11 cellular contexts compared by ENCODE assay signal in the genomic region with DNA sequence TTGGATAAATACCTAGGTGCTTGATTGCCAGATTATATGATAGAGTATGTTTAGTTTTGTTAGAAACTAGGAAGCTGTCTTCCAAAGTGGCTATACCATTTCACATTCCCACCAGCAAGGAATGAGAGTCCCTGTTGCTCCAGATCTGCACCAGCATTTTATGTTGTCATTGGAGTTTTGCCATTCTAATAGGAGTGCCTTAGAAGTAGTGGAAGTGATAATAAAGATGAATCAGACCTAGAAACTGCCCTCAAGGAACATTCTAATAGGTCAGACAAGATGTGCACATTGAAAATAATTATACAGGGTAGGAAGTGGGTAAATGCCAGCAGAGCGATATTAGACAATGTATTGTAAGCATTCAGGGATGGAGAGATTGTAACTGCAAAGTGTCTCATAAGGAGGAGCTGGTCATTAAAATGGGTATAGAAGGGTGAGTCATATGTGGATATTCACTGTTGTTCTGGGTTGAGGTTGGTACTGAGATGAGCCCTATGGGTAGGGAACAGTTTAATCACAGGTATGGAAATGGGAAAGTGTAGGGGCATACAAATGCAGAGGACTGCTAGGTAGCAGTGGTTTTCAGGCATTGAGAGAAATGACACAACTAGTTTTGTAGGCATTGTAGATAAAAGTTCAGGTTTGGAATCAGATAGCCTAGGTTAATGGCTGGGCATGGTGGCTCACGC.
A peak's percentile ranks its signal among the peaks of the same experiment; 100 is the strongest.
DNase-seq lines count a peak whose midpoint lies in the region; ATAC-seq and TF ChIP-seq lines count a peak whose summit lies in the region.
"Had no signal": no experiment of that assay in that cellular context is flagged by ENCODE, and none has a peak within 500 bp of the region (broad histone marks: within the 10 kb centered on the region; RNA-seq: fewer than 3 reads in every experiment).

No MANE protein-coding gene starts in this region.

- H3K4me3 Mint-ChIP-seq in activated naive CD4-positive, alpha-beta T cell treated with anti-CD3 and anti-CD28 coated beads for 36 hours, result no peak overlapping the region
- H3K4me3 Mint-ChIP-seq in stimulated activated naive CD8-positive, alpha-beta T cell treated with anti-CD3 and anti-CD28 coated beads, Interleukin-15, amount 100 ng/mL, for 72 hours, result no peak overlapping the region
- no peak overlapping the region for H3K4me3 Mint-ChIP-seq in activated T-helper 2 cell treated with anti-CD3 and anti-CD28 coated beads, Interferon-gamma antibody, Interleukin-2, Interleukin-4, amounts not matched to agents 10 μg/mL and 5 μg/mL and 100 μg/mL, durations not matched to agents 14 hours and 24 hours and 36 hours (ENCODE audit: low read depth)

- ATAC-seq in activated naive CD4-positive, alpha-beta T cell treated with anti-CD3 and anti-CD28 coated beads, Interleukin-2, amount 50 U/mL, for 72 hours, result peak; percentile 85 to 100
- peak; percentile 88 for ATAC-seq in stimulated activated naive CD8-positive, alpha-beta T cell treated with anti-CD3 and anti-CD28 coated beads, Interleukin-15, amount 100 ng/mL, for 72 hours

- no peaks in the 10 kb centered on the region for H3K27me3 Mint-ChIP-seq in activated naive CD4-positive, alpha-beta T cell treated with anti-CD3 and anti-CD28 coated beads for 36 hours (ENCODE audit: low read depth)
- H3K27me3 Mint-ChIP-seq in stimulated activated naive CD8-positive, alpha-beta T cell treated with anti-CD3 and anti-CD28 coated beads, Interleukin-15, amount 100 ng/mL, for 72 hours, result no peaks in the 10 kb centered on the region
- H3K27me3 Mint-ChIP-seq in activated T-helper 2 cell treated with anti-CD3 and anti-CD28 coated beads, Interferon-gamma antibody, Interleukin-2, Interleukin-4, amounts not matched to agents 10 μg/mL and 5 μg/mL and 100 μg/mL, durations not matched to agents 14 hours and 24 hours and 36 hours (ENCODE audit: low read depth), result no peaks in the 10 kb centered on the region

- no peaks in the 10 kb centered on the region for H3K36me3 Mint-ChIP-seq in activated naive CD4-positive, alpha-beta T cell treated with anti-CD3 and anti-CD28 coated beads, Interleukin-2, amount 50 U/mL, for 72 hours
- H3K36me3 Mint-ChIP-seq in activated naive CD4-positive, alpha-beta T cell treated with anti-CD3 and anti-CD28 coated beads for 36 hours (ENCODE audit: low read depth), result peaks cover 5% of the 10 kb centered on the region
- H3K36me3 Mint-ChIP-seq in activated T-helper 2 cell treated with anti-CD3 and anti-CD28 coated beads, Interferon-gamma antibody, Interleukin-2, Interleukin-4, amounts not matched to agents 10 μg/mL and 5 μg/mL and 100 μg/mL, durations not matched to agents 14 hours and 24 hours and 36 hours (ENCODE audit: low read depth), result peaks cover 33% of the 10 kb centered on the region

- TF ChIP-seq CTCF in fibroblast of villous mesenchyme (IDR thresholded peaks at IDR 0.05; ENCODE audit: insufficient read depth, low read depth, low read length), result no peak

- no peak overlapping the region for H3K27ac Mint-ChIP-seq in activated naive CD4-positive, alpha-beta T cell treated with anti-CD3 and anti-CD28 coated beads, Interleukin-2, amount 50 U/mL, for 72 hours
- H3K27ac Mint-ChIP-seq in activated naive CD4-positive, alpha-beta T cell treated with anti-CD3 and anti-CD28 coated beads for 36 hours, result no peak overlapping the region
- no peak overlapping the region for H3K27ac Mint-ChIP-seq in stimulated activated naive CD8-positive, alpha-beta T cell treated with anti-CD3 and anti-CD28 coated beads, Interleukin-15, amount 100 ng/mL, for 72 hours
- H3K27ac Mint-ChIP-seq in activated T-helper 2 cell treated with anti-CD3 and anti-CD28 coated beads, Interferon-gamma antibody, Interleukin-2, Interleukin-4, amounts not matched to agents 10 μg/mL and 5 μg/mL and 100 μg/mL, durations not matched to agents 14 hours and 24 hours and 36 hours, result no peak overlapping the region

- DNase-seq in activated naive CD4-positive, alpha-beta T cell treated with anti-CD3 and anti-CD28 coated beads, Interleukin-2, amount 50 U/mL, for 72 hours (ENCODE audit: low spot score in 2 of 2), result no peak
- DNase-seq in activated naive CD4-positive, alpha-beta T cell treated with anti-CD3 and anti-CD28 coated beads for 36 hours, result no peak
- peak; percentile 6 for DNase-seq in amniotic epithelial cell (ENCODE audit: low read depth)
- DNase-seq in fibroblast of villous mesenchyme (ENCODE audit: low read depth), result peak; percentile 12
- DNase-seq in stimulated activated naive CD8-positive, alpha-beta T cell treated with anti-CD3 and anti-CD28 coated beads, Interleukin-15, amount 100 ng/mL, for 72 hours, result no peak
- DNase-seq in COR-L47 (lab: John Stamatoyannopoulos, UW), result no peak
- no peak for DNase-seq in NCI-H2081 treated with DMSO at 0.1 percent for 48 hours (lab: John Stamatoyannopoulos, UW)
- no peak for DNase-seq in activated T-helper 2 cell treated with anti-CD3 and anti-CD28 coated beads, Interferon-gamma antibody, Interleukin-2, Interleukin-4, amounts not matched to agents 10 μg/mL and 5 μg/mL and 100 μg/mL, durations not matched to agents 14 hours and 24 hours and 36 hours (ENCODE audit: low spot score)
- DNase-seq: caudate nucleus, DMS53, Kasumi-1 had no signal

- H3K9me3 Mint-ChIP-seq in activated naive CD4-positive, alpha-beta T cell treated with anti-CD3 and anti-CD28 coated beads, Interleukin-2, amount 50 U/mL, for 72 hours, result no peaks in the 10 kb centered on the region
- H3K9me3 Mint-ChIP-seq in activated naive CD4-positive, alpha-beta T cell treated with anti-CD3 and anti-CD28 coated beads for 36 hours, result no peaks in the 10 kb centered on the region
- H3K9me3 Mint-ChIP-seq in stimulated activated naive CD8-positive, alpha-beta T cell treated with anti-CD3 and anti-CD28 coated beads, Interleukin-15, amount 100 ng/mL, for 72 hours, result peaks cover 0 to 4% of the 10 kb centered on the region in 2 donors
- no peaks in the 10 kb centered on the region for H3K9me3 Mint-ChIP-seq in activated T-helper 2 cell treated with anti-CD3 and anti-CD28 coated beads, Interferon-gamma antibody, Interleukin-2, Interleukin-4, amounts not matched to agents 10 μg/mL and 5 μg/mL and 100 μg/mL, durations not matched to agents 14 hours and 24 hours and 36 hours

- intact Hi-C loops in activated naive CD4-positive, alpha-beta T cell treated with anti-CD3 and anti-CD28 coated beads for 36 hours (cut with micrococcal nuclease), result no loop called here
- intact Hi-C loops in activated T-helper 2 cell treated with anti-CD3 and anti-CD28 coated beads, Interferon-gamma antibody, Interleukin-2, Interleukin-4, amounts not matched to agents 10 μg/mL and 5 μg/mL and 100 μg/mL, durations not matched to agents 14 hours and 24 hours and 36 hours (cut with micrococcal nuclease), result no loop called here

- H3K4me3 ChIP-seq in fibroblast of villous mesenchyme (ENCODE audit: low read depth, low read length), result no peak overlapping the region

- peaks cover 5% of the 10 kb centered on the region for H3K4me1 Mint-ChIP-seq in activated naive CD4-positive, alpha-beta T cell treated with anti-CD3 and anti-CD28 coated beads for 36 hours (ENCODE audit: low read depth)
- H3K4me1 Mint-ChIP-seq in stimulated activated naive CD8-positive, alpha-beta T cell treated with anti-CD3 and anti-CD28 coated beads, Interleukin-15, amount 100 ng/mL, for 72 hours, result no peaks in the 10 kb centered on the region
- peaks cover 8% of the 10 kb centered on the region for H3K4me1 Mint-ChIP-seq in activated T-helper 2 cell treated with anti-CD3 and anti-CD28 coated beads, Interferon-gamma antibody, Interleukin-2, Interleukin-4, amounts not matched to agents 10 μg/mL and 5 μg/mL and 100 μg/mL, durations not matched to agents 14 hours and 24 hours and 36 hours (ENCODE audit: low read depth)

- CTCF ChIA-PET in activated naive CD4-positive, alpha-beta T cell treated with anti-CD3 and anti-CD28 coated beads for 36 hours (lab: Charles Lee), result no interaction called here

Comparison
In these comparisons a context has a peak if more than half of its experiments do, and no peak if none do; other contexts are left out.
1. DNase-seq: peak in amniotic epithelial cell (single experiment) and fibroblast of villous mesenchyme (single experiment); none in activated naive CD4-positive, alpha-beta T cell treated with anti-CD3 and anti-CD28 coated beads, Interleukin-2, amount 50 U/mL, for 72 hours (0 of 2), activated naive CD4-positive, alpha-beta T cell treated with anti-CD3 and anti-CD28 coated beads for 36 hours (single experiment), stimulated activated naive CD8-positive, alpha-beta T cell treated with anti-CD3 and anti-CD28 coated beads, Interleukin-15, amount 100 ng/mL, for 72 hours (0 of 2), COR-L47 (single experiment), NCI-H2081 treated with DMSO at 0.1 percent for 48 hours (single experiment) and activated T-helper 2 cell treated with anti-CD3 and anti-CD28 coated beads, Interferon-gamma antibody, Interleukin-2, Interleukin-4, amounts not matched to agents 10 μg/mL and 5 μg/mL and 100 μg/mL, durations not matched to agents 14 hours and 24 hours and 36 hours (single experiment).